ENCODE assay signal across 8 cellular contexts in the genomic region with DNA sequence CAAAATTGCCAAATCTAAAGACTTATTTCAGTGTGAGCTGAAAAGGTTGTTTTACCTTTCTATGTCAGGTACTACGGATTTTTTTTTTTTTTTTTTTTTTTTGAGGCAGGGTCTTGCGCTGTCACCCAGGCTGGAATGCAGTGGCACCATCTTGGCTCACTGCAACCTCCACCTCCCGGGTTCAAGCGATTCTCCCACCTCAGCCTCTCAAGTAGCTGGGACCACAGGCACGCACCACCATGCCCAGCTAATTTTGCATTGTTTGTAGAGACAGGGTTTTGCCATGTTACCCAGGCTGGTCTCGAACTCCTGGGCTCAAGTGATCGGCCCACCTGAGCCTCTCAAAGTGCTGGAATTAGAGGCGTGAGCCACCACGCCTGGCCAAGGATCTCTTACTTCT. TPM values are rescaled to one million over a fixed set of nuclear protein-coding genes. Genes with fewer than 3 reads are reported as not detected.
DNase-seq lines count a peak whose midpoint lies in the region; ATAC-seq and TF ChIP-seq lines count a peak whose summit lies in the region.
"Not testable (repeated sequence)": the region's sequence is repeated elsewhere in the genome, so short reads cannot be mapped to it uniquely, and the experiment has no call there.

No MANE protein-coding gene starts in this region.

- H3K4me1 Mint-ChIP-seq in CD8-positive, alpha-beta T cell (ENCODE audit: low read depth), result peaks cover 71% of the 10 kb centered on the region
- H3K4me1 Mint-ChIP-seq in T-cell, result peaks cover 65 to 70% (median 67%) of the 10 kb centered on the region in 3 donors
- H3K4me1 Mint-ChIP-seq in activated T-helper 2 cell treated with anti-CD3 and anti-CD28 coated beads, Interferon-gamma antibody, Interleukin-2, Interleukin-4, amounts not matched to agents 10 μg/mL and 5 μg/mL and 100 μg/mL, durations not matched to agents 14 hours and 24 hours and 36 hours (ENCODE audit: low read depth), result peaks cover 52% of the 10 kb centered on the region
- H3K4me1 Mint-ChIP-seq in natural killer cell treated with Interleukin-12 subunit alpha and Interleukin-12 subunit beta and Interleukin-15 and Interleukin-18, amount 100 ng/mL, for 72 hours (ENCODE audit: low read depth in 2 of 2), result peaks cover 38 to 49% of the 10 kb centered on the region in 2 donors
- H3K4me1 Mint-ChIP-seq in stimulated activated naive CD8-positive, alpha-beta T cell treated with anti-CD3 and anti-CD28 coated beads, Interleukin-15, Interleukin-2, amounts not matched to agents 100 ng/mL and 50 ng/mL, for 24 hours (ENCODE audit: low read depth), result peaks cover 55% of the 10 kb centered on the region

- not testable (repeated sequence) for H3K27ac ChIP-seq in CD8-positive, alpha-beta T cell (ENCODE audit: low read depth, low read length); HUES64 (ENCODE audit: low read depth, low read length); coronary artery
- peak overlapping the region in 3 of 10 donors; percentile 3 to 87 (median 4) for H3K27ac ChIP-seq in heart right ventricle

- H3K9me3 ChIP-seq in CD8-positive, alpha-beta T cell (ENCODE audit: low read length); HUES64 (ENCODE audit: insufficient read depth, low read depth, low read length); heart right ventricle: not testable (repeated sequence)

- not testable (repeated sequence) for TF ChIP-seq CTCF in CD8-positive, alpha-beta T cell (IDR thresholded peaks at IDR 0.05); coronary artery (IDR thresholded peaks at IDR 0.05); heart right ventricle (IDR thresholded peaks at IDR 0.05)

- POLR2A ChIA-PET in CD8-positive, alpha-beta T cell (lab: Charles Lee), result interaction anchor here (0.7 to 1.5 kb wide), 2 partner anchors 18 to 1322 kb away, joined by 3 to 5 read pairs; partner anchors contain the start of gene FBXO5
- POLR2A ChIA-PET in T-cell (lab: Charles Lee), result interaction anchor here in 1 of 2 donors (0.6 kb wide), 1 partner anchor 20 kb away, joined by 4 read pairs; no protein-coding TSS in a partner anchor

- H3K27ac Mint-ChIP-seq in CD8-positive, alpha-beta T cell, result peak overlapping the region; percentile 67
- peak overlapping the region; percentile 58 to 68 for H3K27ac Mint-ChIP-seq in T-cell
- not testable (repeated sequence) for H3K27ac Mint-ChIP-seq in activated T-helper 2 cell treated with anti-CD3 and anti-CD28 coated beads, Interferon-gamma antibody, Interleukin-2, Interleukin-4, amounts not matched to agents 10 μg/mL and 5 μg/mL and 100 μg/mL, durations not matched to agents 14 hours and 24 hours and 36 hours; stimulated activated naive CD8-positive, alpha-beta T cell treated with anti-CD3 and anti-CD28 coated beads, Interleukin-15, Interleukin-2, amounts not matched to agents 100 ng/mL and 50 ng/mL, for 24 hours
- H3K27ac Mint-ChIP-seq in natural killer cell treated with Interleukin-12 subunit alpha and Interleukin-12 subunit beta and Interleukin-15 and Interleukin-18, amount 100 ng/mL, for 72 hours, result peak overlapping the region; percentile 93 to 96

- H3K27me3 ChIP-seq in CD8-positive, alpha-beta T cell (ENCODE audit: insufficient read depth, low read length); HUES64 (ENCODE audit: insufficient read depth, low read length); heart right ventricle: not testable (repeated sequence)

- not testable (repeated sequence) for ATAC-seq in CD8-positive, alpha-beta T cell; T-cell (replicated peaks in 1 of 4); heart right ventricle; natural killer cell treated with Interleukin-12 subunit alpha and Interleukin-12 subunit beta and Interleukin-15 and Interleukin-18, amount 100 ng/mL, for 72 hours

- not testable (repeated sequence) for H3K27me3 Mint-ChIP-seq in CD8-positive, alpha-beta T cell (ENCODE audit: low read depth); T-cell; activated T-helper 2 cell treated with anti-CD3 and anti-CD28 coated beads, Interferon-gamma antibody, Interleukin-2, Interleukin-4, amounts not matched to agents 10 μg/mL and 5 μg/mL and 100 μg/mL, durations not matched to agents 14 hours and 24 hours and 36 hours (ENCODE audit: low read depth); natural killer cell treated with Interleukin-12 subunit alpha and Interleukin-12 subunit beta and Interleukin-15 and Interleukin-18, amount 100 ng/mL, for 72 hours; stimulated activated naive CD8-positive, alpha-beta T cell treated with anti-CD3 and anti-CD28 coated beads, Interleukin-15, Interleukin-2, amounts not matched to agents 100 ng/mL and 50 ng/mL, for 24 hours

- WGBS in HUES64, result 92% methylated on average over 9 of the region's 9 CpGs
- WGBS in heart right ventricle, 2 donors, result 94 to 98% methylated on average over 9 of the region's 9 CpGs

- not testable (repeated sequence) for H3K9me3 Mint-ChIP-seq in CD8-positive, alpha-beta T cell; T-cell; activated T-helper 2 cell treated with anti-CD3 and anti-CD28 coated beads, Interferon-gamma antibody, Interleukin-2, Interleukin-4, amounts not matched to agents 10 μg/mL and 5 μg/mL and 100 μg/mL, durations not matched to agents 14 hours and 24 hours and 36 hours; natural killer cell treated with Interleukin-12 subunit alpha and Interleukin-12 subunit beta and Interleukin-15 and Interleukin-18, amount 100 ng/mL, for 72 hours; stimulated activated naive CD8-positive, alpha-beta T cell treated with anti-CD3 and anti-CD28 coated beads, Interleukin-15, Interleukin-2, amounts not matched to agents 100 ng/mL and 50 ng/mL, for 24 hours

- not testable (repeated sequence) for H3K36me3 ChIP-seq in CD8-positive, alpha-beta T cell (ENCODE audit: insufficient read depth, low read length)
- H3K36me3 ChIP-seq in HUES64 (ENCODE audit: insufficient read depth, low read length), result peaks cover 44% of the 10 kb centered on the region
- H3K36me3 ChIP-seq in heart right ventricle, result peaks cover 0 to 43% (median 8%) of the 10 kb centered on the region in 9 donors

- peak overlapping the region; percentile 97 for H3K4me3 Mint-ChIP-seq in CD8-positive, alpha-beta T cell
- H3K4me3 Mint-ChIP-seq in T-cell, result peak overlapping the region; percentile 94 to 97 (median 96)
- H3K4me3 Mint-ChIP-seq in activated T-helper 2 cell treated with anti-CD3 and anti-CD28 coated beads, Interferon-gamma antibody, Interleukin-2, Interleukin-4, amounts not matched to agents 10 μg/mL and 5 μg/mL and 100 μg/mL, durations not matched to agents 14 hours and 24 hours and 36 hours (ENCODE audit: low read depth), result peak overlapping the region; percentile 99
- peak overlapping the region; percentile 92 for H3K4me3 Mint-ChIP-seq in natural killer cell treated with Interleukin-12 subunit alpha and Interleukin-12 subunit beta and Interleukin-15 and Interleukin-18, amount 100 ng/mL, for 72 hours
- peak overlapping the region; percentile 95 for H3K4me3 Mint-ChIP-seq in stimulated activated naive CD8-positive, alpha-beta T cell treated with anti-CD3 and anti-CD28 coated beads, Interleukin-15, Interleukin-2, amounts not matched to agents 100 ng/mL and 50 ng/mL, for 24 hours

- CTCF ChIA-PET in CD8-positive, alpha-beta T cell (lab: Charles Lee), result interaction anchor here (0.9 kb wide), 1 partner anchor 53 kb away, joined by 3 read pairs; no protein-coding TSS in a partner anchor
- CTCF ChIA-PET in T-cell (lab: Charles Lee), result interaction anchor here in 1 of 2 donors (0.6 to 1.2 kb wide), 2 partner anchors 21 to 24 kb away, joined by 4 to 7 read pairs; no protein-coding TSS in a partner anchor

- not testable (repeated sequence) for H3K9ac ChIP-seq in HUES64 (ENCODE audit: low read depth, low read length)

- not testable (repeated sequence) for DNase-seq in CD8-positive, alpha-beta T cell; T-cell; activated T-helper 2 cell treated with anti-CD3 and anti-CD28 coated beads, Interferon-gamma antibody, Interleukin-2, Interleukin-4, amounts not matched to agents 10 μg/mL and 5 μg/mL and 100 μg/mL, durations not matched to agents 14 hours and 24 hours and 36 hours (ENCODE audit: low spot score); coronary artery (ENCODE audit: low spot score); heart right ventricle; natural killer cell treated with Interleukin-12 subunit alpha and Interleukin-12 subunit beta and Interleukin-15 and Interleukin-18, amount 100 ng/mL, for 72 hours (ENCODE audit: low spot score)

- H3K36me3 Mint-ChIP-seq in CD8-positive, alpha-beta T cell, result peaks cover 50% of the 10 kb centered on the region
- peaks cover 18% of the 10 kb centered on the region for H3K36me3 Mint-ChIP-seq in T-cell
- H3K36me3 Mint-ChIP-seq in activated T-helper 2 cell treated with anti-CD3 and anti-CD28 coated beads, Interferon-gamma antibody, Interleukin-2, Interleukin-4, amounts not matched to agents 10 μg/mL and 5 μg/mL and 100 μg/mL, durations not matched to agents 14 hours and 24 hours and 36 hours (ENCODE audit: low read depth), result peaks cover 55% of the 10 kb centered on the region
- peaks cover 29% of the 10 kb centered on the region for H3K36me3 Mint-ChIP-seq in natural killer cell treated with Interleukin-12 subunit alpha and Interleukin-12 subunit beta and Interleukin-15 and Interleukin-18, amount 100 ng/mL, for 72 hours
- peaks cover 45% of the 10 kb centered on the region for H3K36me3 Mint-ChIP-seq in stimulated activated naive CD8-positive, alpha-beta T cell treated with anti-CD3 and anti-CD28 coated beads, Interleukin-15, Interleukin-2, amounts not matched to agents 100 ng/mL and 50 ng/mL, for 24 hours (ENCODE audit: low read depth)

- intact Hi-C loops in CD8-positive, alpha-beta T cell (cut with DNase I, micrococcal nuclease), result loop anchor here (5.0 to 10.0 kb wide), 2 partner anchors 1548 to 1734 kb away; partner anchors contain the start of genes RMND1 (in 1 of the 2) and SCAF8 (in 1 of the 2)
- intact Hi-C loops in activated T-helper 2 cell treated with anti-CD3 and anti-CD28 coated beads, Interferon-gamma antibody, Interleukin-2, Interleukin-4, amounts not matched to agents 10 μg/mL and 5 μg/mL and 100 μg/mL, durations not matched to agents 14 hours and 24 hours and 36 hours (cut with micrococcal nuclease); heart right ventricle (cut with DNase I): not testable (repeated sequence)

- peaks cover 35% of the 10 kb centered on the region for H3K4me1 ChIP-seq in CD8-positive, alpha-beta T cell (ENCODE audit: insufficient read depth, low read length)
- H3K4me1 ChIP-seq in HUES64 (ENCODE audit: insufficient read depth, low read length) (peaks cover 17% of the 10 kb centered on the region; the same call in 1 of the 2 replicates), heart right ventricle (peaks cover 9 to 67% (median 45%) of the 10 kb centered on the region in 9 donors)

- not testable (repeated sequence) for H3K4me3 ChIP-seq in CD8-positive, alpha-beta T cell (ENCODE audit: low read depth, low read length)
- peak overlapping the region; percentile 98 for H3K4me3 ChIP-seq in HUES64 (ENCODE audit: low read length)
- H3K4me3 ChIP-seq in coronary artery, result peak overlapping the region; percentile 84
- H3K4me3 ChIP-seq in heart right ventricle, result peak overlapping the region in 7 of 10 donors; percentile 3 to 85 (median 70)

RNA-seq across cellular contexts. Expression of gene MTRF1L, which starts 1.7 kb away (rescaled TPM):
- total RNA-seq in CD8-positive, alpha-beta T cell, result 10 to 100 TPM; 10.5 to 13.4 TPM
- 18.6 TPM for polyA plus RNA-seq in HUES64 (2013, experiment 1 of 2)
- polyA plus RNA-seq in HUES64 (2013, experiment 2 of 2), result 14.8 TPM
- 10 to 100 TPM in 3 of 5 donors, 1 to 10 TPM in 2; 7.0 to 12.2 (median 11.0) TPM for total RNA-seq in T-cell
- total RNA-seq in activated T-helper 2 cell treated with anti-CD3 and anti-CD28 coated beads, Interferon-gamma antibody, Interleukin-2, Interleukin-4, amounts not matched to agents 10 μg/mL and 5 μg/mL and 100 μg/mL, durations not matched to agents 14 hours and 24 hours and 36 hours, result 24.1 and 24.9 TPM in 2 replicates
- 10 to 100 TPM; 23.3 to 44.4 (median 26.4) TPM for total RNA-seq in heart right ventricle
- 10 to 100 TPM; 13.5 to 15.7 TPM for polyA plus RNA-seq in heart right ventricle
- total RNA-seq in natural killer cell treated with Interleukin-12 subunit alpha and Interleukin-12 subunit beta and Interleukin-15 and Interleukin-18, amount 100 ng/mL, for 72 hours, result 10 to 100 TPM; 23.6 to 30.8 TPM

RNA-seq across cellular contexts. Expression of gene FBXO5, which starts 17.9 kb away (rescaled TPM):
- total RNA-seq in CD8-positive, alpha-beta T cell, result 1 to 10 TPM; 3.0 to 3.9 TPM
- 44.3 TPM for polyA plus RNA-seq in HUES64 (2013, experiment 1 of 2)
- polyA plus RNA-seq in HUES64 (2013, experiment 2 of 2), result 51.1 TPM
- 1 to 10 TPM; 4.4 to 9.3 (median 8.1) TPM for total RNA-seq in T-cell
- total RNA-seq in activated T-helper 2 cell treated with anti-CD3 and anti-CD28 coated beads, Interferon-gamma antibody, Interleukin-2, Interleukin-4, amounts not matched to agents 10 μg/mL and 5 μg/mL and 100 μg/mL, durations not matched to agents 14 hours and 24 hours and 36 hours, result 31.4 and 34.6 TPM in 2 replicates
- total RNA-seq in heart right ventricle, result 1 to 10 TPM in 9 of 10 donors, under 1 TPM in 1; 0.87 to 4.2 (median 1.6) TPM
- polyA plus RNA-seq in heart right ventricle, result 1 to 10 TPM in 1 of 2 donors, under 1 TPM in 1; 0.80 to 1.2 TPM
- 10 to 100 TPM; 26.3 to 33.9 TPM for total RNA-seq in natural killer cell treated with Interleukin-12 subunit alpha and Interleukin-12 subunit beta and Interleukin-15 and Interleukin-18, amount 100 ng/mL, for 72 hours
